ENCODE assay signal across 1 cellular context in the genomic region with DNA sequence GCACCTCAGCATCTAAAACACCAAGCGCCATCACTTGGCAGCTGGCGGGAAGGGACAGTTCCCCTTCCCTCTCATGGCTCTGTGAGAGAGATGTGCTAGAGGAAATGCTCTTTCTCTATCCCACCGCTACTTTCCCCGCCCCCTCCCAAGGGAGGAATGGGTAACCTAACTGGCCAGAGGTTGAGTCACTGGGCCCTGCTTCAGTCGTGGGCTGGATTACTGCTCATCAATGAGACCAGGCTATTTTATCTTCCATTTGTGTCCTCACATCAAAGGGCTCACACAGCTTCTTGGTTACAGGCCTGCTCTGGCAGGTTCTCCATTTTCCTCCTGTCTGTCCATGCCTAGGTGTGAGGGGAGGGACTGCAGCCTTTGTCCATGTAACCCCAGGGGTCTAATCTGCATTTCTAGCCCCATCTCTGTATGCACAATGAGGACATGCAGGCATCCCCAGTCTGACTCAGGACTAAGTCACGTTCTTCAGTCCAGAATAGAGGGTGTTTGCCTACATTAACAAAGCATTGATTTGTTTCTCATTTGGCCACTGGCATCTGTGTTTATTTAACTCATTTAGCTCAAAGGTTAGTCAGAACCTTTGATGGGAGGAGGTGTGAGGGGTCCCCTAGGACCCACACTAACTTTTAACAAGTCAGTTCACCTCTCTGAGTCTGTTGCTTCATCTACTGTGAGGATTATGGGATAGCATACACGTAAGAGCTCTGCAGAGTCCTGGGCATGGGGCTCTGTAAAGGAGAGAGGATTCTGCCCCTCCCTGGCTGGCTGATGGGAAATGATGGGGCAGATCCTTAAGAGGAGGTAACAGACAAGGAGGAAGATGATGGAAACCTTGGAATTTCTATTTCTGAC.
TF ChIP-seq lines count a peak whose summit lies in the region.

No MANE protein-coding gene starts in this region.

TF ChIP-seq in H1, 55 proteins besides CTCF, POLR2A, EP300 and RAD21 (continued from another document):
- TF ChIP-seq BCL11A (IDR thresholded peaks at IDR 0.05; ENCODE audit: low read depth in 2 of 2, low read length in 2 of 2) (no peak), RFX5 (IDR thresholded peaks at IDR 0.05; ENCODE audit: borderline replicate concordance, low read depth, low read length) (no peak), RXRA (IDR thresholded peaks at IDR 0.05; ENCODE audit: insufficient read depth, low read depth, low read length) (no peak), TAF7 (optimal IDR thresholded peaks at IDR 0.05; ENCODE audit: borderline replicate concordance, low read depth, low read length) (no peak), SIX5 (IDR thresholded peaks at IDR 0.05; ENCODE audit: low read depth, low read length) (no peak), BACH1 (IDR thresholded peaks at IDR 0.05; ENCODE audit: low read length) (no peak), MAFK (IDR thresholded peaks at IDR 0.05; ENCODE audit: low read depth, low read length) (0 out of 2 replicates have a peak, but pooled peaks have one; percentile 9), CHD1 (IDR thresholded peaks at IDR 0.05; ENCODE audit: low read depth, low read length) (no peak), EGR1 (IDR thresholded peaks at IDR 0.05; ENCODE audit: borderline replicate concordance, low read depth, low read length) (no peak), POU5F1 (IDR thresholded peaks at IDR 0.05; ENCODE audit: low read depth, low read length) (no peak), NANOG (IDR thresholded peaks at IDR 0.05; ENCODE audit: insufficient read depth, low read depth, low read length, poor library complexity, severe bottlenecking) (peak; percentile 2), CBX5 (IDR thresholded peaks at IDR 0.05; ENCODE audit: low read depth, low read length) (no peak), RBBP5 (IDR thresholded peaks at IDR 0.05; ENCODE audit: borderline replicate concordance, low read depth, low read length) (no peak), RNF2 (IDR thresholded peaks at IDR 0.05; ENCODE audit: borderline replicate concordance, low read depth, low read length, missing control alignments, poor library complexity, severe bottlenecking) (no peak), GTF2F1 (IDR thresholded peaks at IDR 0.05; ENCODE audit: borderline replicate concordance, low read depth, low read length) (no peak), BRCA1 (IDR thresholded peaks at IDR 0.05; ENCODE audit: low read depth, low read length) (no peak), CEBPB (IDR thresholded peaks at IDR 0.05; ENCODE audit: low read depth, low read length) (no peak), TCF12 (IDR thresholded peaks at IDR 0.05; ENCODE audit: low read depth, low read length) (no peak), JUND (IDR thresholded peaks at IDR 0.05; ENCODE audit: low read length) (0 out of 2 replicates have a peak, but pooled peaks have one; percentile 5), HDAC2 (IDR thresholded peaks at IDR 0.05; ENCODE audit: borderline replicate concordance in 1 of 2, low read depth in 2 of 2, low read length in 2 of 2) (no peak), SUZ12 (IDR thresholded peaks at IDR 0.05; ENCODE audit: low read length) (no peak), EZH2 (IDR thresholded peaks at IDR 0.05; ENCODE audit: low read depth, low read length, severe bottlenecking) (no peak), TBP (IDR thresholded peaks at IDR 0.05; ENCODE audit: low read depth, low read length) (no peak), SP2 (IDR thresholded peaks at IDR 0.05; ENCODE audit: low read length) (no peak), HDAC6 (IDR thresholded peaks at IDR 0.05; ENCODE audit: low read depth, low read length) (no peak), NRF1 (IDR thresholded peaks at IDR 0.05; ENCODE audit: low read depth, low read length) (no peak), CREB1 (IDR thresholded peaks at IDR 0.05) (no peak), SIRT6 (IDR thresholded peaks at IDR 0.05; ENCODE audit: low read length) (no peak), CHD2 (IDR thresholded peaks at IDR 0.05; ENCODE audit: low read length) (no peak), SIN3A (conservative IDR thresholded peaks at IDR 0.05 in 1 of 2, IDR thresholded peaks at IDR 0.05 in 1 of 2; ENCODE audit: low read depth in 1 of 2, low read length in 2 of 2) (no peak; a peak in 1 of 4 replicates), KDM4A (IDR thresholded peaks at IDR 0.05; ENCODE audit: low read depth, low read length, severe bottlenecking) (no peak)
- TF ChIP-seq, protein P1, sequence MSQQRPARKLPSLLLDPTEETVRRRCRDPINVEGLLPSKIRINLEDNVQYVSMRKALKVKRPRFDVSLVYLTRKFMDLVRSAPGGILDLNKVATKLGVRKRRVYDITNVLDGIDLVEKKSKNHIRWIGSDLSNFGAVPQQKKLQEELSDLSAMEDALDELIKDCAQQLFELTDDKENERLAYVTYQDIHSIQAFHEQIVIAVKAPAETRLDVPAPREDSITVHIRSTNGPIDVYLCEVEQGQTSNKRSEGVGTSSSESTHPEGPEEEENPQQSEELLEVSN (IDR thresholded peaks at IDR 0.05): peak; percentile 59
- TF ChIP-seq, protein P2, sequence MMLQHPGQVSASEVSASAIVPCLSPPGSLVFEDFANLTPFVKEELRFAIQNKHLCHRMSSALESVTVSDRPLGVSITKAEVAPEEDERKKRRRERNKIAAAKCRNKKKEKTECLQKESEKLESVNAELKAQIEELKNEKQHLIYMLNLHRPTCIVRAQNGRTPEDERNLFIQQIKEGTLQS (IDR thresholded peaks at IDR 0.05; ENCODE audit: insufficient read depth, low read depth, low read length): no peak
- TF ChIP-seq, protein P3, sequence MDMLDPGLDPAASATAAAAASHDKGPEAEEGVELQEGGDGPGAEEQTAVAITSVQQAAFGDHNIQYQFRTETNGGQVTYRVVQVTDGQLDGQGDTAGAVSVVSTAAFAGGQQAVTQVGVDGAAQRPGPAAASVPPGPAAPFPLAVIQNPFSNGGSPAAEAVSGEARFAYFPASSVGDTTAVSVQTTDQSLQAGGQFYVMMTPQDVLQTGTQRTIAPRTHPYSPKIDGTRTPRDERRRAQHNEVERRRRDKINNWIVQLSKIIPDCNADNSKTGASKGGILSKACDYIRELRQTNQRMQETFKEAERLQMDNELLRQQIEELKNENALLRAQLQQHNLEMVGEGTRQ (IDR thresholded peaks at IDR 0.05; ENCODE audit: low read length): no peak
- TF ChIP-seq, protein P4, sequence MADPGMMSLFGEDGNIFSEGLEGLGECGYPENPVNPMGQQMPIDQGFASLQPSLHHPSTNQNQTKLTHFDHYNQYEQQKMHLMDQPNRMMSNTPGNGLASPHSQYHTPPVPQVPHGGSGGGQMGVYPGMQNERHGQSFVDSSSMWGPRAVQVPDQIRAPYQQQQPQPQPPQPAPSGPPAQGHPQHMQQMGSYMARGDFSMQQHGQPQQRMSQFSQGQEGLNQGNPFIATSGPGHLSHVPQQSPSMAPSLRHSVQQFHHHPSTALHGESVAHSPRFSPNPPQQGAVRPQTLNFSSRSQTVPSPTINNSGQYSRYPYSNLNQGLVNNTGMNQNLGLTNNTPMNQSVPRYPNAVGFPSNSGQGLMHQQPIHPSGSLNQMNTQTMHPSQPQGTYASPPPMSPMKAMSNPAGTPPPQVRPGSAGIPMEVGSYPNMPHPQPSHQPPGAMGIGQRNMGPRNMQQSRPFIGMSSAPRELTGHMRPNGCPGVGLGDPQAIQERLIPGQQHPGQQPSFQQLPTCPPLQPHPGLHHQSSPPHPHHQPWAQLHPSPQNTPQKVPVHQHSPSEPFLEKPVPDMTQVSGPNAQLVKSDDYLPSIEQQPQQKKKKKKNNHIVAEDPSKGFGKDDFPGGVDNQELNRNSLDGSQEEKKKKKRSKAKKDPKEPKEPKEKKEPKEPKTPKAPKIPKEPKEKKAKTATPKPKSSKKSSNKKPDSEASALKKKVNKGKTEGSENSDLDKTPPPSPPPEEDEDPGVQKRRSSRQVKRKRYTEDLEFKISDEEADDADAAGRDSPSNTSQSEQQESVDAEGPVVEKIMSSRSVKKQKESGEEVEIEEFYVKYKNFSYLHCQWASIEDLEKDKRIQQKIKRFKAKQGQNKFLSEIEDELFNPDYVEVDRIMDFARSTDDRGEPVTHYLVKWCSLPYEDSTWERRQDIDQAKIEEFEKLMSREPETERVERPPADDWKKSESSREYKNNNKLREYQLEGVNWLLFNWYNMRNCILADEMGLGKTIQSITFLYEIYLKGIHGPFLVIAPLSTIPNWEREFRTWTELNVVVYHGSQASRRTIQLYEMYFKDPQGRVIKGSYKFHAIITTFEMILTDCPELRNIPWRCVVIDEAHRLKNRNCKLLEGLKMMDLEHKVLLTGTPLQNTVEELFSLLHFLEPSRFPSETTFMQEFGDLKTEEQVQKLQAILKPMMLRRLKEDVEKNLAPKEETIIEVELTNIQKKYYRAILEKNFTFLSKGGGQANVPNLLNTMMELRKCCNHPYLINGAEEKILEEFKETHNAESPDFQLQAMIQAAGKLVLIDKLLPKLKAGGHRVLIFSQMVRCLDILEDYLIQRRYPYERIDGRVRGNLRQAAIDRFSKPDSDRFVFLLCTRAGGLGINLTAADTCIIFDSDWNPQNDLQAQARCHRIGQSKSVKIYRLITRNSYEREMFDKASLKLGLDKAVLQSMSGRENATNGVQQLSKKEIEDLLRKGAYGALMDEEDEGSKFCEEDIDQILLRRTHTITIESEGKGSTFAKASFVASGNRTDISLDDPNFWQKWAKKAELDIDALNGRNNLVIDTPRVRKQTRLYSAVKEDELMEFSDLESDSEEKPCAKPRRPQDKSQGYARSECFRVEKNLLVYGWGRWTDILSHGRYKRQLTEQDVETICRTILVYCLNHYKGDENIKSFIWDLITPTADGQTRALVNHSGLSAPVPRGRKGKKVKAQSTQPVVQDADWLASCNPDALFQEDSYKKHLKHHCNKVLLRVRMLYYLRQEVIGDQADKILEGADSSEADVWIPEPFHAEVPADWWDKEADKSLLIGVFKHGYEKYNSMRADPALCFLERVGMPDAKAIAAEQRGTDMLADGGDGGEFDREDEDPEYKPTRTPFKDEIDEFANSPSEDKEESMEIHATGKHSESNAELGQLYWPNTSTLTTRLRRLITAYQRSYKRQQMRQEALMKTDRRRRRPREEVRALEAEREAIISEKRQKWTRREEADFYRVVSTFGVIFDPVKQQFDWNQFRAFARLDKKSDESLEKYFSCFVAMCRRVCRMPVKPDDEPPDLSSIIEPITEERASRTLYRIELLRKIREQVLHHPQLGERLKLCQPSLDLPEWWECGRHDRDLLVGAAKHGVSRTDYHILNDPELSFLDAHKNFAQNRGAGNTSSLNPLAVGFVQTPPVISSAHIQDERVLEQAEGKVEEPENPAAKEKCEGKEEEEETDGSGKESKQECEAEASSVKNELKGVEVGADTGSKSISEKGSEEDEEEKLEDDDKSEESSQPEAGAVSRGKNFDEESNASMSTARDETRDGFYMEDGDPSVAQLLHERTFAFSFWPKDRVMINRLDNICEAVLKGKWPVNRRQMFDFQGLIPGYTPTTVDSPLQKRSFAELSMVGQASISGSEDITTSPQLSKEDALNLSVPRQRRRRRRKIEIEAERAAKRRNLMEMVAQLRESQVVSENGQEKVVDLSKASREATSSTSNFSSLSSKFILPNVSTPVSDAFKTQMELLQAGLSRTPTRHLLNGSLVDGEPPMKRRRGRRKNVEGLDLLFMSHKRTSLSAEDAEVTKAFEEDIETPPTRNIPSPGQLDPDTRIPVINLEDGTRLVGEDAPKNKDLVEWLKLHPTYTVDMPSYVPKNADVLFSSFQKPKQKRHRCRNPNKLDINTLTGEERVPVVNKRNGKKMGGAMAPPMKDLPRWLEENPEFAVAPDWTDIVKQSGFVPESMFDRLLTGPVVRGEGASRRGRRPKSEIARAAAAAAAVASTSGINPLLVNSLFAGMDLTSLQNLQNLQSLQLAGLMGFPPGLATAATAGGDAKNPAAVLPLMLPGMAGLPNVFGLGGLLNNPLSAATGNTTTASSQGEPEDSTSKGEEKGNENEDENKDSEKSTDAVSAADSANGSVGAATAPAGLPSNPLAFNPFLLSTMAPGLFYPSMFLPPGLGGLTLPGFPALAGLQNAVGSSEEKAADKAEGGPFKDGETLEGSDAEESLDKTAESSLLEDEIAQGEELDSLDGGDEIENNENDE (IDR thresholded peaks at IDR 0.05; ENCODE audit: insufficient replicate concordance, low read length): no peak
- TF ChIP-seq, protein P5, sequence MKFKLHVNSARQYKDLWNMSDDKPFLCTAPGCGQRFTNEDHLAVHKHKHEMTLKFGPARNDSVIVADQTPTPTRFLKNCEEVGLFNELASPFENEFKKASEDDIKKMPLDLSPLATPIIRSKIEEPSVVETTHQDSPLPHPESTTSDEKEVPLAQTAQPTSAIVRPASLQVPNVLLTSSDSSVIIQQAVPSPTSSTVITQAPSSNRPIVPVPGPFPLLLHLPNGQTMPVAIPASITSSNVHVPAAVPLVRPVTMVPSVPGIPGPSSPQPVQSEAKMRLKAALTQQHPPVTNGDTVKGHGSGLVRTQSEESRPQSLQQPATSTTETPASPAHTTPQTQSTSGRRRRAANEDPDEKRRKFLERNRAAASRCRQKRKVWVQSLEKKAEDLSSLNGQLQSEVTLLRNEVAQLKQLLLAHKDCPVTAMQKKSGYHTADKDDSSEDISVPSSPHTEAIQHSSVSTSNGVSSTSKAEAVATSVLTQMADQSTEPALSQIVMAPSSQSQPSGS (IDR thresholded peaks at IDR 0.05; ENCODE audit: low read length): no peak
